8 cellular contexts compared by ENCODE assay signal in the genomic region with DNA sequence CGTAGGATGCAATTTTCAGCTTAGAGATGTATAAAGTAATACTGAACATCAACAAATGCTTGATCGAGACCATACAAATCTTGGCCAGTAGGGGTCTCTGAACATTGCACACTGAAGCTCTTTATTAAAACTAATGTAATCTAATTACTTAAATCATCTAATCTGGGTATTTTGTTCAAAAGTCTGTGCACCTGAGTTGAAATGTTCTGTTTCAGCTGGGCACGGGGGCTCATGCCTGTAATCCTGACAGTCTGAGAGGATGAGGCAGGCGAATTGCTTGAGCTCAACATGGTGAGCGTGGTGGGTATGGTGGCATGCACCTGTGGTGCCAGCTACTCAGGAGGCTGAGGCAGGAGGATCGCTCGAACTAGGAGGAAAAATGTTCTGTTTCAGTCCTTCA. TPM values are rescaled to one million over a fixed set of nuclear protein-coding genes. Genes with fewer than 3 reads are reported as not detected.
DNase-seq lines count a peak whose midpoint lies in the region; ATAC-seq, FAIRE-seq and TF ChIP-seq lines count a peak whose summit lies in the region.

No MANE protein-coding gene starts in this region.

- no peaks in the 10 kb centered on the region for H3K9me2 ChIP-seq in PC-3 (replicated peaks; ENCODE audit: low read length)

- H3K36me3 ChIP-seq in A673 (ENCODE audit: insufficient read depth, low read length, poor library complexity, severe bottlenecking) (no peaks in the 10 kb centered on the region), PC-3 (ENCODE audit: low read depth, low read length) (no peaks in the 10 kb centered on the region), body of pancreas (replicated peaks in 1 of 2; ENCODE audit: insufficient read depth in 1 of 2, low read depth in 2 of 2) (no peaks in the 10 kb centered on the region), HepG2 (replicated peaks in 1 of 2; ENCODE audit: control insufficient read depth in 1 of 2, insufficient read depth in 2 of 2, low read length in 2 of 2) (no peaks in the 10 kb centered on the region)

- H3K9me3 ChIP-seq in A673 (ENCODE audit: low read depth, low read length, poor library complexity, severe bottlenecking) (no peaks in the 10 kb centered on the region), PC-3 (ENCODE audit: low read length) (no peaks in the 10 kb centered on the region), body of pancreas (no peaks in the 10 kb centered on the region), HepG2 (ENCODE audit: low read length) (no peaks in the 10 kb centered on the region)

- DNase-seq in A673 (ENCODE audit: low spot score): peak; percentile 36
- DNase-seq in GM12864 (ENCODE audit: low read depth): no peak
- peak; percentile 40 for DNase-seq in PC-3
- DNase-seq in body of pancreas: peak in 3 of 4 donors; percentile 13 to 30 (median 20)
- DNase-seq in HepG2 (ENCODE audit: low spot score): no peak
- no peak for DNase-seq in type B pancreatic cell (ENCODE audit: extremely low spot score, unreplicated experiment)

- H3K4me2 ChIP-seq in PC-3 (ENCODE audit: low read length) (no peak overlapping the region), HepG2 (ENCODE audit: low read depth, low read length) (no peak overlapping the region)

- no peak overlapping the region for H3K27ac Mint-ChIP-seq in type B pancreatic cell

- BruUV-seq in A673 (replicated peaks; lab: Mats Ljungman, UMichigan) (no TSS peak), PC-3 (replicated peaks; lab: Mats Ljungman, UMichigan) (no TSS peak), HepG2 (replicated peaks; lab: Mats Ljungman, UMichigan) (no TSS peak)

- TF ChIP-seq RAD21 in HepG2 (CRISPR knock-in tag; IDR thresholded peaks at IDR 0.05): no peak

- no peaks in the 10 kb centered on the region for H3K4me1 Mint-ChIP-seq in type B pancreatic cell (ENCODE audit: unreplicated experiment)

- peak; percentile 53 for ATAC-seq in PC-3
- no peak for ATAC-seq in body of pancreas
- peak; percentile 53; the same call in 2 of the 3 replicates for ATAC-seq in HepG2
- no peak for ATAC-seq in HG03175 (IDR thresholded peaks at IDR 0.05; ENCODE audit: unreplicated experiment)
- no peak for ATAC-seq in GM21515 (IDR thresholded peaks at IDR 0.05; ENCODE audit: unreplicated experiment)

- no peaks in the 10 kb centered on the region for H3F3A ChIP-seq in PC-3 (ENCODE audit: low read length, unreplicated experiment)

- no peaks in the 10 kb centered on the region for H3K36me3 Mint-ChIP-seq in type B pancreatic cell

- H3K27ac ChIP-seq in A673 (ENCODE audit: low read depth, low read length, poor library complexity, severe bottlenecking): no peak overlapping the region
- no peak overlapping the region for H3K27ac ChIP-seq in PC-3 (ENCODE audit: low read length)
- H3K27ac ChIP-seq in body of pancreas: no peak overlapping the region
- H3K27ac ChIP-seq in HepG2 (ENCODE audit: extremely low read length, insufficient read depth, low read length): no peak overlapping the region

- POLR2A ChIA-PET in A673 (lab: Charles Lee; ENCODE audit: low non-redundant PET) (no interaction called here), PC-3 (lab: Charles Lee; ENCODE audit: unreplicated experiment) (no interaction called here), HepG2 (lab: Yijun Ruan, JAX) (no interaction called here)

- TF ChIP-seq POLR2A in body of pancreas (IDR thresholded peaks at IDR 0.05) (no peak), HepG2 (IDR thresholded peaks at IDR 0.05; ENCODE audit: insufficient read depth in 1 of 2, low read depth in 2 of 2, low read length in 2 of 2) (no peak)

- H3K9ac ChIP-seq in PC-3 (ENCODE audit: low read length) (no peak overlapping the region), HepG2 (ENCODE audit: insufficient read depth, low read depth, low read length) (no peak overlapping the region)

- TF ChIP-seq EP300 in HepG2 (IDR thresholded peaks at IDR 0.05; ENCODE audit: low read depth in 2 of 2, low read length in 2 of 2): no peak
- TF ChIP-seq EP300 in HepG2 (CRISPR knock-in tag; IDR thresholded peaks at IDR 0.05; ENCODE audit: borderline replicate concordance): no peak

- TF ChIP-seq CTCF in A673 (conservative IDR thresholded peaks at IDR 0.05; ENCODE audit: low read depth, low read length) (peak; percentile 76), GM12864 (IDR thresholded peaks at IDR 0.05; ENCODE audit: low read depth, low read length, missing control alignments) (peak; percentile 59), PC-3 (conservative IDR thresholded peaks at IDR 0.05; ENCODE audit: low read depth, low read length) (peak; percentile 66), body of pancreas (IDR thresholded peaks at IDR 0.05) (peak; percentile 21 to 61 (median 49)), HepG2 (CRISPR knock-in tag; IDR thresholded peaks at IDR 0.05) (peak; percentile 42), type B pancreatic cell (conservative IDR thresholded peaks at IDR 0.05) (peak; percentile 81)

- no peaks in the 10 kb centered on the region for H3K9me3 Mint-ChIP-seq in type B pancreatic cell

- CTCF ChIA-PET in A673 (lab: Charles Lee): interaction anchor here (1.0 to 1.3 kb wide), 4 partner anchors 13 to 215 kb away, joined by 4 to 23 read pairs (median 10); a partner anchor contains a TSS
- CTCF ChIA-PET in PC-3 (lab: Charles Lee): interaction anchor here (0.7 to 1.8 kb wide), 7 partner anchors 9 to 215 kb away, joined by 3 to 26 read pairs (median 4); a partner anchor contains a TSS
- CTCF ChIA-PET in HepG2 (lab: Yijun Ruan, JAX; ENCODE audit: low intra/inter-chr PET ratio, low total read pairs): interaction anchor here (1.3 kb wide), 1 partner anchor 202 kb away, joined by 9 read pairs; no protein-coding TSS in a partner anchor

- no peak overlapping the region for H2AFZ ChIP-seq in PC-3 (ENCODE audit: low read length)
- H2AFZ ChIP-seq in HepG2 (ENCODE audit: low read length): no peak overlapping the region

- no peak overlapping the region for H3K4me3 Mint-ChIP-seq in type B pancreatic cell

- in situ Hi-C loops in HepG2 (cut with HindIII; ENCODE audit: extremely low pct_ligation_motif_present, low pct_unique_long_range_greater_than_20kb): loop anchor here (10.0 kb wide), 1 partner anchor 200 kb away; no protein-coding TSS in a partner anchor

- no peak overlapping the region for H3K4me3 ChIP-seq in A673 (ENCODE audit: low read depth, low read length, poor library complexity, severe bottlenecking)
- H3K4me3 ChIP-seq in GM12864 (ENCODE audit: low read depth, low read length): no peak overlapping the region
- H3K4me3 ChIP-seq in PC-3 (ENCODE audit: low read length): no peak overlapping the region
- H3K4me3 ChIP-seq in body of pancreas: no peak overlapping the region
- H3K4me3 ChIP-seq in HepG2 (replicated peaks in 1 of 3; ENCODE audit: insufficient read depth in 1 of 3, low read depth in 2 of 3, low read length in 3 of 3): no peak overlapping the region

- no peaks in the 10 kb centered on the region for H4K20me1 ChIP-seq in PC-3 (ENCODE audit: low read length)
- H4K20me1 ChIP-seq in HepG2 (ENCODE audit: insufficient read depth, low read length): no peaks in the 10 kb centered on the region

- WGBS in body of pancreas, 2 donors: 51 to 58% methylated on average over 7 of the region's 7 CpGs
- WGBS in HepG2 (ENCODE audit: low lambda C conversion rate): 20% methylated on average over 5 of the region's 7 CpGs

- intact Hi-C loops in A673 (cut with micrococcal nuclease; ENCODE audit: unreplicated experiment) (loop anchor here (2.0 kb wide), 1 partner anchor 202 kb away; no protein-coding TSS in a partner anchor), PC-3 (cut with micrococcal nuclease) (loop anchor here (1.0 kb wide), 3 partner anchors 38 to 216 kb away; a partner anchor contains a TSS), body of pancreas (cut with DNase I) (loop anchor here (10.0 kb wide), 1 partner anchor 200 kb away; no protein-coding TSS in a partner anchor), HepG2 (cut with micrococcal nuclease; ENCODE audit: unreplicated experiment) (loop anchor here (1.0 kb wide), 1 partner anchor 202 kb away; no protein-coding TSS in a partner anchor)

- peaks cover 2% of the 10 kb centered on the region for H3K27me3 Mint-ChIP-seq in type B pancreatic cell

- H3K4me1 ChIP-seq in A673 (ENCODE audit: insufficient read depth, low read length, poor library complexity, severe bottlenecking): no peaks in the 10 kb centered on the region
- no peaks in the 10 kb centered on the region for H3K4me1 ChIP-seq in PC-3 (ENCODE audit: insufficient read depth, low read length)
- no peaks in the 10 kb centered on the region for H3K4me1 ChIP-seq in body of pancreas
- H3K4me1 ChIP-seq in HepG2 (ENCODE audit: insufficient read depth, low read length): no peaks in the 10 kb centered on the region

- FAIRE-seq in HepG2 (lab: Jason Lieb, UNC): no peak

- H3K27me3 ChIP-seq in A673 (replicated peaks; ENCODE audit: insufficient read depth, low read depth, low read length, poor library complexity) (no peaks in the 10 kb centered on the region), PC-3 (ENCODE audit: low read length) (no peaks in the 10 kb centered on the region), body of pancreas (no peaks in the 10 kb centered on the region), HepG2 (ENCODE audit: control insufficient read depth in 1 of 2, insufficient read depth in 2 of 2, low read length in 2 of 2) (no peaks in the 10 kb centered on the region)

- H3K79me2 ChIP-seq in PC-3 (ENCODE audit: low read length) (no peaks in the 10 kb centered on the region), HepG2 (ENCODE audit: insufficient read depth, low read length) (no peaks in the 10 kb centered on the region)

RNA-seq across cellular contexts. Expression of a gene that starts 41.0 kb away (rescaled TPM):
- total RNA-seq in A673 (2021) (not detected in 2 replicates), PC-3 (2014; rRNA removed) (21.0 and 27.8 TPM in 2 replicates), body of pancreas (under 1 TPM in 1 of 2 donors, not detected in 1; 0.52 TPM), HepG2 (2016; rRNA removed; fragmentation: Illumina TruSeq; extraction: Trizol) (not detected in 2 replicates), type B pancreatic cell (ENCODE audit: low replicate concordance) (0.17 and 0.29 TPM in 2 replicates)
- total RNA-seq in HepG2 (2016; cell fraction: cytosol; rRNA removed; fragmentation: Illumina TruSeq; extraction: Trizol; ENCODE audit: low read depth): not detected in 2 replicates
- total RNA-seq in HepG2 (2016; cell fraction: insoluble cytoplasmic fraction; rRNA removed; fragmentation: Illumina TruSeq; extraction: Trizol): not detected in 2 replicates
- not detected in 2 replicates for total RNA-seq in HepG2 (2016; cell fraction: membrane; rRNA removed; fragmentation: Illumina TruSeq; extraction: Trizol)
- total RNA-seq in HepG2 (2016; cell fraction: nucleus; rRNA removed; fragmentation: Illumina TruSeq; extraction: Trizol): not detected in 2 replicates
- not detected in 2 replicates for polyA plus RNA-seq in HepG2 (2011; rRNA removed)
- polyA plus RNA-seq in HepG2 (2011; cell fraction: cytosol; rRNA removed): not detected in 2 replicates
- polyA plus RNA-seq in HepG2 (2011; cell fraction: nucleus; rRNA removed): not detected in 2 replicates
- not detected in 2 replicates for polyA plus RNA-seq in HepG2 (2012)
- not detected in 2 replicates for polyA plus RNA-seq in HepG2 (2016; cell fraction: cytosol; fragmentation: Illumina TruSeq; extraction: Trizol; ENCODE audit: low read depth)
- not detected in 2 replicates for polyA plus RNA-seq in HepG2 (2016; cell fraction: insoluble cytoplasmic fraction; fragmentation: Illumina TruSeq; extraction: Trizol; ENCODE audit: low read depth)
- polyA plus RNA-seq in HepG2 (2016; cell fraction: membrane; fragmentation: Illumina TruSeq; extraction: Trizol; ENCODE audit: low read depth): not detected in 2 replicates
- polyA plus RNA-seq in HepG2 (2016; cell fraction: nucleus; fragmentation: Illumina TruSeq; extraction: Trizol; ENCODE audit: insufficient read depth, low read depth): not detected in 2 replicates
- not detected in 2 replicates for polyA minus RNA-seq in HepG2 (2011; rRNA and poly(A)+ RNA removed; ENCODE audit: low replicate concordance)
- polyA minus RNA-seq in HepG2 (2011; cell fraction: cytosol; rRNA and poly(A)+ RNA removed): not detected in 2 replicates
- not detected in 2 replicates for polyA minus RNA-seq in HepG2 (2011; cell fraction: nucleus; rRNA and poly(A)+ RNA removed)

Comparison
In these comparisons a context has a peak if more than half of its experiments do, and no peak if none do; other contexts are left out.
1. DNase-seq: peak in A673 (single experiment), PC-3 (single experiment) and body of pancreas (3 of 4); none in GM12864 (single experiment), HepG2 (single experiment) and type B pancreatic cell (single experiment).
2. ATAC-seq: peak in PC-3 (single experiment) and HepG2 (single experiment); none in body of pancreas (single experiment), HG03175 (single experiment) and GM21515 (single experiment).
3. RNA of a gene that starts 41.0 kb away (total RNA-seq): 21.0 to 27.8 TPM in PC-3; 0.52 TPM in body of pancreas, 0.17 to 0.29 TPM in type B pancreatic cell, not detected in A673 and not detected in HepG2; every median in the first group is over 10 times any median in the second.
4. Peak in every context shown above with its lines, with median percentiles within 50 percentile points of each other: CTCF ChIP-seq.